ENCODE assay signal across 8 cellular contexts in genomic region chr14:73713206-73713803, GRCh38. TPM values are rescaled to one million over a fixed set of nuclear protein-coding genes. Genes with fewer than 3 reads are reported as not detected.
DNase-seq lines count a peak whose midpoint lies in the region; ATAC-seq and TF ChIP-seq lines count a peak whose summit lies in the region.

No MANE protein-coding gene starts in this region.

- H3K27me3 Mint-ChIP-seq in immature natural killer cell (ENCODE audit: low read depth in 3 of 3), result peaks cover 11 to 20% (median 18%) of the 10 kb centered on the region in 3 donors

- peaks cover 8% of the 10 kb centered on the region for H3K4me1 ChIP-seq in A673 (ENCODE audit: insufficient read depth, low read length, poor library complexity, severe bottlenecking)
- peaks cover 17 to 67% (median 49%) of the 10 kb centered on the region in 4 donors for H3K4me1 ChIP-seq in stomach

- H3K27me3 ChIP-seq in A673 (replicated peaks; ENCODE audit: insufficient read depth, low read depth, low read length, poor library complexity), result no peaks in the 10 kb centered on the region
- no peaks in the 10 kb centered on the region for H3K27me3 ChIP-seq in H7 (ENCODE audit: control insufficient read depth, insufficient read depth, low read length)
- no peaks in the 10 kb centered on the region for H3K27me3 ChIP-seq in stomach

- TSS peak; percentile 65 for BruUV-seq in A673 (replicated peaks; lab: Mats Ljungman, UMichigan)

- H3K4me3 Mint-ChIP-seq in immature natural killer cell, result peak overlapping the region; percentile 92 to 100 (median 96)

- H3K27ac Mint-ChIP-seq in activated naive CD4-positive, alpha-beta T cell treated with anti-CD3 and anti-CD28 coated beads, Interleukin-2, amount 50 U/mL, for 72 hours, result peak overlapping the region; percentile 96
- H3K27ac Mint-ChIP-seq in immature natural killer cell, result peak overlapping the region; percentile 91 to 98 (median 94)

- H3K36me3 ChIP-seq in A673 (ENCODE audit: insufficient read depth, low read length, poor library complexity, severe bottlenecking), result peaks cover 15% of the 10 kb centered on the region
- H3K36me3 ChIP-seq in H7 (replicated peaks; ENCODE audit: control insufficient read depth, insufficient read depth, low read length), result no peaks in the 10 kb centered on the region; the same call in 1 of the 2 replicates
- peaks cover 17 to 29% (median 24%) of the 10 kb centered on the region in 4 donors for H3K36me3 ChIP-seq in stomach

- peak overlapping the region; percentile 87 for H3K4me3 ChIP-seq in A673 (ENCODE audit: low read depth, low read length, poor library complexity, severe bottlenecking)
- peak overlapping the region; percentile 91 for H3K4me3 ChIP-seq in H7 (ENCODE audit: insufficient read depth, low read depth, low read length)
- H3K4me3 ChIP-seq in stomach, result peak overlapping the region; percentile 80 to 93 (median 83)

- ATAC-seq in activated naive CD4-positive, alpha-beta T cell treated with anti-CD3 and anti-CD28 coated beads, Interleukin-2, amount 50 U/mL, for 72 hours, result peak in 1 of 2 donors; percentile 1

- H3K36me3 Mint-ChIP-seq in activated naive CD4-positive, alpha-beta T cell treated with anti-CD3 and anti-CD28 coated beads, Interleukin-2, amount 50 U/mL, for 72 hours, result peaks cover 15 to 23% of the 10 kb centered on the region in 2 donors
- peaks cover 0 to 4% (median 0%) of the 10 kb centered on the region in 3 donors for H3K36me3 Mint-ChIP-seq in immature natural killer cell

- TF ChIP-seq CTCF in A673 (conservative IDR thresholded peaks at IDR 0.05; ENCODE audit: low read depth, low read length) (no peak), stomach (IDR thresholded peaks at IDR 0.05) (no peak)

- H3K9me3 ChIP-seq in A673 (ENCODE audit: low read depth, low read length, poor library complexity, severe bottlenecking), result no peaks in the 10 kb centered on the region
- H3K9me3 ChIP-seq in stomach, result no peaks in the 10 kb centered on the region

- H3K27ac ChIP-seq in A673 (ENCODE audit: low read depth, low read length, poor library complexity, severe bottlenecking) (peak overlapping the region; percentile 85), stomach (peak overlapping the region; percentile 91 to 95 (median 92))

- intact Hi-C loops in A673 (cut with micrococcal nuclease; ENCODE audit: unreplicated experiment), result no loop called here
- intact Hi-C loops in stomach (cut with DNase I; ENCODE audit: low total_unique reads), result no loop called here

- no peaks in the 10 kb centered on the region for H3K9me3 Mint-ChIP-seq in activated naive CD4-positive, alpha-beta T cell treated with anti-CD3 and anti-CD28 coated beads, Interleukin-2, amount 50 U/mL, for 72 hours
- H3K9me3 Mint-ChIP-seq in immature natural killer cell, result no peaks in the 10 kb centered on the region

- no peak for DNase-seq in A673 (ENCODE audit: low spot score)
- DNase-seq in H7, result peak; percentile 57
- DNase-seq in activated naive CD4-positive, alpha-beta T cell treated with anti-CD3 and anti-CD28 coated beads, Interleukin-2, amount 50 U/mL, for 72 hours (ENCODE audit: low spot score in 2 of 2), result no peak
- DNase-seq in immature natural killer cell, result no peak
- no peak for DNase-seq in stomach
- DNase-seq in HPDE6-E6E7 (ENCODE audit: extremely low spot score), result no peak
- DNase-seq in NCI-H748 treated with DMSO at 0.1 percent for 48 hours (lab: John Stamatoyannopoulos, UW), result no peak
- no peak for DNase-seq in central memory CD4-positive, alpha-beta T cell

- no peak for TF ChIP-seq POLR2A in stomach (IDR thresholded peaks at IDR 0.05)

- 9 to 19% (median 14%) methylated on average over 19 to 21 of the region's 21 CpGs for WGBS in stomach, 5 donors

- CTCF ChIA-PET in A673 (lab: Charles Lee), result no interaction called here

- POLR2A ChIA-PET in A673 (lab: Charles Lee; ENCODE audit: low non-redundant PET), result no interaction called here

- H3K4me1 Mint-ChIP-seq in immature natural killer cell, result peaks cover 26 to 31% of the 10 kb centered on the region in 2 donors

- TF ChIP-seq EP300 in stomach (IDR thresholded peaks at IDR 0.05), result no peak

RNA-seq across cellular contexts. Expression of gene PNMA1, which starts 0.9 kb away (rescaled TPM):
- total RNA-seq in A673 (2021), result 48.8 and 51.4 TPM in 2 replicates
- 18.0 and 18.1 TPM in 2 replicates for total RNA-seq in H7 (2014; rRNA removed; shearing (Covaris generic))
- 10 to 100 TPM; 26.7 to 29.2 TPM for total RNA-seq in activated naive CD4-positive, alpha-beta T cell treated with anti-CD3 and anti-CD28 coated beads, Interleukin-2, amount 50 U/mL, for 72 hours
- polyA plus RNA-seq in immature natural killer cell, result 10 to 100 TPM; 19.6 to 39.2 (median 23.8) TPM
- 10 to 100 TPM; 17.9 to 42.3 (median 19.3) TPM for total RNA-seq in stomach
- 10 to 100 TPM; 13.9 to 17.1 (median 15.6) TPM for polyA plus RNA-seq in stomach
